Comparison of ENCODE assay signal across 16 cellular contexts in the genomic region with DNA sequence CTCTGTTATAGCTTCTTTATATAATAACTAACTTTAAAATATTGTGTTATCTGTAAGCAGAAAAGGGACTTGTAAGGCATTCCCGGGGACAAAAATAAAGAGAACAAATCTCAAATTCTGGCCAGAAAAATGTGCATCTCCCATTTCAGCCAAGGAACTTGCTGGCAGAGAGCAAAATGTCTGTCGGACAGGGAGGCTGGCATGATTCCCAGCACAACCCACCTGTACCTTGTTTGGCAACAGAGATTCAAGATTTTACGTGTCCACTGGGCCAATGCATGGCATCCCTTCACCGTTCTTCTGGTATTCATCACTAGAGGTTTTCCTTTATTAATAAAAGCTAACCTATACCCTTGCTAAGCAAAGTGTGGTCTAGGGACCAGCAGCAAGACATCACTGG.
"Had no signal": no experiment of that assay in that cellular context is flagged by ENCODE, and none has a peak within 500 bp of the region (broad histone marks: within the 10 kb centered on the region; RNA-seq: fewer than 3 reads in every experiment).

No MANE protein-coding gene starts in this region.

- H3K27me3 ChIP-seq: gastrocnemius medialis, heart right ventricle, neutrophil, right lobe of liver, tibial artery, upper lobe of left lung, uterus had no signal

- DNase-seq: effector memory CD4-positive, alpha-beta T cell; gastrocnemius medialis; heart right ventricle; hypothalamus; kidney glomerular epithelial cell; naive thymus-derived CD8-positive, alpha-beta T cell; psoas muscle; retina; right lobe of liver; stimulated activated CD4-positive, alpha-beta T cell treated with anti-CD3 and anti-CD28 coated beads, Interleukin-4, amount 100 ng/mL, for 1 hour; tibial artery; upper lobe of left lung; uterus had no signal

- H3K4me3 ChIP-seq: gastrocnemius medialis, heart right ventricle, psoas muscle, right lobe of liver, tibial artery, upper lobe of left lung, uterus had no signal

- H3K36me3 ChIP-seq: gastrocnemius medialis, heart right ventricle, neutrophil, right lobe of liver, tibial artery, upper lobe of left lung, uterus had no signal

- H3K4me1 ChIP-seq: gastrocnemius medialis, heart right ventricle, psoas muscle, right lobe of liver, tibial artery, upper lobe of left lung, uterus had no signal

- ATAC-seq: esophagus mucosa; gastrocnemius medialis; heart right ventricle; naive thymus-derived CD8-positive, alpha-beta T cell; psoas muscle; right lobe of liver; stimulated activated memory B cell treated with anti-CD40 and anti-IgM and Interleukin-4, amounts not matched to agents 10 μg/mL and 1 μg/mL and 100 μg/mL, for 72 hours had no signal

- H3K27ac ChIP-seq: gastrocnemius medialis, heart right ventricle, neutrophil, psoas muscle, right lobe of liver, tibial artery, upper lobe of left lung, uterus had no signal

- H3K9me3 ChIP-seq: gastrocnemius medialis, neutrophil, psoas muscle, right lobe of liver, tibial artery, upper lobe of left lung, uterus had no signal
